ENCODE assay signal across 14 cellular contexts in the genomic region with DNA sequence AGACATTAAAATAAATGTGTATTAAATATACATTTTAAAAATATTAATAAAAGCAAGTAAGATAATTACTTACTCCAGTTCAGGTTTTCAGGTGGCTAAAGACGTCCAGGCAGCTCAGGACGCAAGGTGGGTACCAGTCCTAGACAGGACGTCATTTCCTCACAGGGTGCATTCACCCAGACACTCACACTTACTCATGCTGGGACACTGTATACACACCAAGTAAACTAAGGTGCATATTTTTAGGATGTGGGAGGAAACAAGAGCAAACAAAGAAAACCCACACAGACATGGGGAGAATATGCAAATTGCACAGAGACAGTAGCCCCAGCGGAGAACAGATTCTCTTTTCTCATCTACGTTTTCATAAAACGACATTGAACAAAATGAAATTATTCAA.
"Had no signal": no experiment of that assay in that cellular context is flagged by ENCODE, and none has a peak within 500 bp of the region (broad histone marks: within the 10 kb centered on the region; RNA-seq: fewer than 3 reads in every experiment).

No MANE protein-coding gene starts in this region.

- H3K4me3 ChIP-seq: adrenal gland, breast epithelium, mucosa of descending colon, transverse colon had no signal

- H3K4me1 ChIP-seq: adrenal gland, breast epithelium, transverse colon had no signal

- H3K27ac ChIP-seq: adrenal gland, breast epithelium, transverse colon, WERI-Rb-1 had no signal

- DNase-seq: activated CD4-positive, alpha-beta T cell treated with anti-CD3 and anti-CD28 coated beads, Interleukin-2, amount 50 U/mL, for 4 hours; activated gamma-delta T cell; adrenal gland; dermis blood vessel endothelial cell; effector memory CD4-positive, alpha-beta T cell; mesenchymal stem cell; naive B cell; T-helper 2 cell; transverse colon; WERI-Rb-1 had no signal

- FAIRE-seq: astrocyte had no signal

- H3K9me3 ChIP-seq: adrenal gland, breast epithelium, mucosa of descending colon, transverse colon had no signal

- H3K27me3 ChIP-seq: adrenal gland, breast epithelium, transverse colon had no signal

- H3K36me3 ChIP-seq: adrenal gland, transverse colon, WERI-Rb-1 had no signal

- ATAC-seq: activated naive CD4-positive, alpha-beta T cell treated with anti-CD3 and anti-CD28 coated beads, Interleukin-2, amount 50 U/mL, for 72 hours; mucosa of descending colon had no signal
